26 cellular contexts compared by ENCODE assay signal in the genomic region with DNA sequence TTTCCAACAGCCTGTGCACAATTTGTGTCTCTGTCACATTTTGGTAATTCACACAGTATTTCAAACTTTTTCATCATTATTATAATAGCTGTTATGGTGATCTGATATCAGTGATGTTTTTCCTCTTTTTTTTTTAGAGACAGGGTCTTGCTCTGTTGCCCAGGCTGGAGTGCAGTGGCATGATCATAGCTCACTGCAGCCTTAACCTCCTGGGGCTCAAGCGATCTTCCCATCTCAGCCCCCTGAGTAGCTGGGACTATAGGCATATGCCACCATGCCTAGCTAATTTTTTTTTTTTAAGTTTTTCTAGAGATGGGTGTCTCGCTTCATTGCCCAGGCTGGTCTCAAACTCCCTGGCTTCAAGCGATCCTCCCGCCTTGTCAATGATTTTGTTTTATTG. TPM values are rescaled to one million over a fixed set of nuclear protein-coding genes. Genes with fewer than 3 reads are reported as not detected.
DNase-seq lines count a peak whose midpoint lies in the region; ATAC-seq, FAIRE-seq and TF ChIP-seq lines count a peak whose summit lies in the region.
"Had no signal": no experiment of that assay in that cellular context is flagged by ENCODE, and none has a peak within 500 bp of the region (broad histone marks: within the 10 kb centered on the region; RNA-seq: fewer than 3 reads in every experiment).

No MANE protein-coding gene starts in this region.

- no peaks in the 10 kb centered on the region for H4K20me1 ChIP-seq in HepG2 (ENCODE audit: insufficient read depth, low read length)
- H4K20me1 ChIP-seq in BLaER1, result peaks cover 85% of the 10 kb centered on the region
- H4K20me1 ChIP-seq in K562 (replicated peaks; ENCODE audit: control insufficient read depth, insufficient read depth, low read length), result peaks cover 15% of the 10 kb centered on the region

- BruUV-seq in HepG2 (replicated peaks; lab: Mats Ljungman, UMichigan) (no TSS peak), K562 (replicated peaks; lab: Mats Ljungman, UMichigan) (no TSS peak)

- H3K4me3 ChIP-seq in HepG2 (replicated peaks in 1 of 3; ENCODE audit: insufficient read depth in 1 of 3, low read depth in 2 of 3, low read length in 3 of 3), result no peak overlapping the region
- H3K4me3 ChIP-seq in right lobe of liver, result no peak overlapping the region
- H3K4me3 ChIP-seq in BLaER1, result no peak overlapping the region
- H3K4me3 ChIP-seq in SK-N-MC, result no peak overlapping the region
- H3K4me3 ChIP-seq in K562, result no peak overlapping the region
- H3K4me3 ChIP-seq in CD8-positive, alpha-beta memory T cell (ENCODE audit: low read length), result no peak overlapping the region
- H3K4me3 ChIP-seq: BLaER1 treated with 17β-estradiol and CSF1 and Interleukin-3, amounts not matched to agents 10 nM and 100 nM; GM12878 had no signal

- TF ChIP-seq CTCF in HepG2 (CRISPR knock-in tag; IDR thresholded peaks at IDR 0.05), result no peak
- no peak for TF ChIP-seq CTCF in right lobe of liver (IDR thresholded peaks at IDR 0.05)
- no peak for TF ChIP-seq CTCF in K562 (IDR thresholded peaks at IDR 0.05 in 2 of 3, conservative IDR thresholded peaks at IDR 0.05 in 1 of 3; ENCODE audit: insufficient read depth in 2 of 3, low read depth in 1 of 3, low read length in 3 of 3)

- 95% methylated on average over 4 of the region's 4 CpGs for WGBS in HepG2 (ENCODE audit: low lambda C conversion rate)
- WGBS in right lobe of liver (ENCODE audit: insufficient coverage, low coverage, low lambda C conversion rate, missing lambda C conversion rate), result 94% methylated on average over 4 of the region's 4 CpGs
- 90% methylated on average over 4 of the region's 4 CpGs for WGBS in K562 (ENCODE audit: insufficient coverage, low coverage, missing lambda C conversion rate)

- peak overlapping the region in 1 of 8 donors; percentile 70 for H3K27ac Mint-ChIP-seq in CD8-positive, alpha-beta memory T cell

- no peak for TF ChIP-seq RAD21 in HepG2 (CRISPR knock-in tag; IDR thresholded peaks at IDR 0.05)
- TF ChIP-seq RAD21 in K562 (CRISPR knock-in tag; conservative IDR thresholded peaks at IDR 0.05 in 1 of 2, IDR thresholded peaks at IDR 0.05 in 1 of 2), result no peak

- H3K9me3 ChIP-seq in HepG2 (ENCODE audit: low read length), result no peaks in the 10 kb centered on the region
- H3K9me3 ChIP-seq in right lobe of liver, result no peaks in the 10 kb centered on the region
- no peaks in the 10 kb centered on the region for H3K9me3 ChIP-seq in BLaER1
- H3K9me3 ChIP-seq in SK-N-MC (ENCODE audit: low read depth, low read length), result no peaks in the 10 kb centered on the region
- no peaks in the 10 kb centered on the region for H3K9me3 ChIP-seq in K562 (replicated peaks; ENCODE audit: control insufficient read depth, insufficient read depth, low read depth, low read length)
- no peaks in the 10 kb centered on the region for H3K9me3 ChIP-seq in CD8-positive, alpha-beta memory T cell (ENCODE audit: low read length)
- H3K9me3 ChIP-seq: BE2C; BLaER1 treated with 17β-estradiol and CSF1 and Interleukin-3, amounts not matched to agents 10 nM and 100 nM; Caco-2 had no signal

- no peak for ATAC-seq in HepG2
- ATAC-seq in right lobe of liver, result no peak
- no peak for ATAC-seq in K562
- ATAC-seq: GM12878 had no signal

- no peak for DNase-seq in HepG2 (ENCODE audit: low spot score)
- no peak for DNase-seq in right lobe of liver
- no peak for DNase-seq in SK-N-MC (ENCODE audit: low read depth, low spot score)
- DNase-seq in K562 (ENCODE audit: extremely low read depth in 1 of 4, low spot score in 3 of 4), result no peak
- no peak for DNase-seq in CD8-positive, alpha-beta memory T cell
- no peak for DNase-seq in G401 (ENCODE audit: low spot score)
- no peak for DNase-seq in 8988T
- DNase-seq: ACHN; BE2C; Caco-2; Calu3; CD4-positive, alpha-beta memory T cell; CD4-positive, CD25-positive, alpha-beta regulatory T cell; DMS79 treated with DMSO at 0.1 percent for 48 hours; GDM1 had no signal

- no peak overlapping the region for H3K27ac ChIP-seq in HepG2 (ENCODE audit: extremely low read length, insufficient read depth, low read length)
- H3K27ac ChIP-seq in right lobe of liver, result no peak overlapping the region
- H3K27ac ChIP-seq in BLaER1, result no peak overlapping the region
- 0 out of 2 replicates have a peak overlapping the region, but pooled peaks have one; percentile 31 for H3K27ac ChIP-seq in SK-N-MC
- H3K27ac ChIP-seq in K562 (ENCODE audit: extremely low read depth, low read depth, low read length), result no peak overlapping the region
- H3K27ac ChIP-seq in CD8-positive, alpha-beta memory T cell (ENCODE audit: low read depth, low read length), result no peak overlapping the region
- H3K27ac ChIP-seq: 22Rv1; BLaER1 treated with 17β-estradiol and CSF1 and Interleukin-3, amounts not matched to agents 10 nM and 100 nM had no signal

- H3K27me3 Mint-ChIP-seq in CD8-positive, alpha-beta memory T cell, result no peaks in the 10 kb centered on the region
- H3K27me3 Mint-ChIP-seq: CD4-positive, alpha-beta memory T cell had no signal

- FAIRE-seq in HepG2 (lab: Jason Lieb, UNC) (no peak), K562 (lab: Jason Lieb, UNC) (no peak)
- FAIRE-seq: A204.1, D721Med, GM12878, GM12892, GM18507 had no signal

- H3K27me3 ChIP-seq in HepG2 (ENCODE audit: control insufficient read depth in 1 of 2, insufficient read depth in 2 of 2, low read length in 2 of 2) (no peaks in the 10 kb centered on the region), right lobe of liver (no peaks in the 10 kb centered on the region), BLaER1 (no peaks in the 10 kb centered on the region), K562 (ENCODE audit: control insufficient read depth in 2 of 2, insufficient read depth in 2 of 2, low read length in 2 of 2) (no peaks in the 10 kb centered on the region)
- no peaks in the 10 kb centered on the region for H3K27me3 ChIP-seq in CD8-positive, alpha-beta memory T cell (ENCODE audit: insufficient read depth, low read length, poor library complexity, severe bottlenecking)
- H3K27me3 ChIP-seq: BE2C; BLaER1 treated with 17β-estradiol and CSF1 and Interleukin-3, amounts not matched to agents 10 nM and 100 nM had no signal

- peaks cover 0 to 13% (median 0%) of the 10 kb centered on the region in 3 donors for H3K36me3 Mint-ChIP-seq in CD8-positive, alpha-beta memory T cell
- H3K36me3 Mint-ChIP-seq: CD4-positive, CD25-positive, alpha-beta regulatory T cell had no signal

- CTCF ChIA-PET in HepG2 (lab: Yijun Ruan, JAX; ENCODE audit: low intra/inter-chr PET ratio, low total read pairs), result no interaction called here
- CTCF ChIA-PET in K562 (lab: Yijun Ruan, JAX; ENCODE audit: low intra/inter-chr PET ratio), result no interaction called here
- CTCF ChIA-PET in CD8-positive, alpha-beta memory T cell (lab: Charles Lee), result no interaction called here

- H3K4me3 Mint-ChIP-seq in CD8-positive, alpha-beta memory T cell, result peak overlapping the region in 1 of 7 donors; percentile 54
- H3K4me3 Mint-ChIP-seq: CD14-positive monocyte; CD4-positive, alpha-beta memory T cell had no signal

- no peak overlapping the region for H2AFZ ChIP-seq in HepG2 (ENCODE audit: low read length)
- H2AFZ ChIP-seq in K562 (ENCODE audit: low read depth, low read length), result no peak overlapping the region

- peaks cover 24 to 45% (median 27%) of the 10 kb centered on the region in 3 donors for H3K4me1 Mint-ChIP-seq in CD8-positive, alpha-beta memory T cell

- H3K79me2 ChIP-seq in HepG2 (ENCODE audit: insufficient read depth, low read length) (peaks cover 34% of the 10 kb centered on the region), K562 (ENCODE audit: control insufficient read depth, insufficient read depth, low read length) (peaks cover 36% of the 10 kb centered on the region)

- H3K9me1 ChIP-seq in K562 (ENCODE audit: control insufficient read depth, insufficient read depth, low read length), result no peaks in the 10 kb centered on the region

- in situ Hi-C loops in HepG2 (cut with HindIII; ENCODE audit: extremely low pct_ligation_motif_present, low pct_unique_long_range_greater_than_20kb) (no loop called here), K562 (cut with MboI) (no loop called here), G401 (cut with HindIII; ENCODE audit: low sequenced_read_pairs) (no loop called here)

- H3K36me3 ChIP-seq in HepG2 (replicated peaks in 1 of 2; ENCODE audit: control insufficient read depth in 1 of 2, insufficient read depth in 2 of 2, low read length in 2 of 2), result peaks cover 0 to 1% of the 10 kb centered on the region in 2 experiments; a peak in 2 of 5 replicates
- H3K36me3 ChIP-seq in right lobe of liver, result no peaks in the 10 kb centered on the region
- H3K36me3 ChIP-seq in BLaER1, result peaks cover 52% of the 10 kb centered on the region
- no peaks in the 10 kb centered on the region for H3K36me3 ChIP-seq in SK-N-MC (ENCODE audit: insufficient read depth, low read length)
- peaks cover 14% of the 10 kb centered on the region; the same call in 2 of the 3 replicates for H3K36me3 ChIP-seq in K562 (ENCODE audit: control insufficient read depth, insufficient read depth, low read length)
- no peaks in the 10 kb centered on the region for H3K36me3 ChIP-seq in CD8-positive, alpha-beta memory T cell (ENCODE audit: insufficient read depth, low read length)

- intact Hi-C loops in HepG2 (cut with micrococcal nuclease; ENCODE audit: unreplicated experiment) (no loop called here), right lobe of liver (cut with DNase I) (no loop called here), K562 (cut with micrococcal nuclease) (no loop called here)

- H3K9ac ChIP-seq in HepG2 (ENCODE audit: insufficient read depth, low read depth, low read length) (no peak overlapping the region), BLaER1 (no peak overlapping the region), SK-N-MC (ENCODE audit: insufficient read length) (no peak overlapping the region), K562 (ENCODE audit: insufficient read depth in 1 of 2, low read depth in 2 of 2, low read length in 2 of 2) (no peak overlapping the region)
- H3K9ac ChIP-seq: BLaER1 treated with 17β-estradiol and CSF1 and Interleukin-3, amounts not matched to agents 10 nM and 100 nM had no signal

- no peaks in the 10 kb centered on the region for H3K9me3 Mint-ChIP-seq in CD8-positive, alpha-beta memory T cell
- H3K9me3 Mint-ChIP-seq: CD4-positive, alpha-beta memory T cell; CD4-positive, CD25-positive, alpha-beta regulatory T cell had no signal

- H3K4me1 ChIP-seq in HepG2 (ENCODE audit: insufficient read depth, low read length) (peaks cover 56% of the 10 kb centered on the region), right lobe of liver (peaks cover 0 to 12% (median 0%) of the 10 kb centered on the region in 4 donors), BLaER1 (peaks cover 53% of the 10 kb centered on the region), K562 (replicated peaks in 1 of 2; ENCODE audit: control insufficient read depth in 2 of 2, insufficient read depth in 2 of 2, low read length in 2 of 2) (peaks cover 11 to 37% of the 10 kb centered on the region in 2 experiments)
- peaks cover 29% of the 10 kb centered on the region for H3K4me1 ChIP-seq in CD8-positive, alpha-beta memory T cell (ENCODE audit: insufficient read depth, low read length)
- H3K4me1 ChIP-seq: BE2C, Caco-2 had no signal

- no peak for TF ChIP-seq POLR2A in HepG2 (IDR thresholded peaks at IDR 0.05; ENCODE audit: insufficient read depth in 1 of 2, low read depth in 2 of 2, low read length in 2 of 2)
- no peak for TF ChIP-seq POLR2A in right lobe of liver (IDR thresholded peaks at IDR 0.05)
- no peak for TF ChIP-seq POLR2A in K562 (conservative IDR thresholded peaks at IDR 0.05)

- H3K4me2 ChIP-seq in HepG2 (ENCODE audit: low read depth, low read length) (no peak overlapping the region), BLaER1 (peak overlapping the region; percentile 49), K562 (ENCODE audit: insufficient read depth, low read length) (no peak overlapping the region)

- TF ChIP-seq EP300 in HepG2 (IDR thresholded peaks at IDR 0.05; ENCODE audit: low read depth in 2 of 2, low read length in 2 of 2) (no peak), HepG2 (CRISPR knock-in tag; IDR thresholded peaks at IDR 0.05; ENCODE audit: borderline replicate concordance) (no peak), K562 (IDR thresholded peaks at IDR 0.05; ENCODE audit: low read length) (no peak)

- POLR2A ChIA-PET in HepG2 (lab: Yijun Ruan, JAX) (interaction anchor here (0.6 to 1.0 kb wide), 2 partner anchors 16 to 76 kb away, joined by 3 to 4 read pairs; no protein-coding TSS in a partner anchor), K562 (lab: Yijun Ruan, JAX) (no interaction called here)
- POLR2A ChIA-PET in CD8-positive, alpha-beta memory T cell (lab: Charles Lee), result no interaction called here

RNA-seq across cellular contexts. Expression of a gene that starts 5.8 kb away (rescaled TPM):
- 7.0 and 7.6 TPM in 2 replicates for total RNA-seq in HepG2 (2016; rRNA removed; fragmentation: Illumina TruSeq; extraction: Trizol)
- 11.1 and 13.3 TPM in 2 replicates for total RNA-seq in HepG2 (2016; cell fraction: cytosol; rRNA removed; fragmentation: Illumina TruSeq; extraction: Trizol; ENCODE audit: low read depth)
- total RNA-seq in HepG2 (2016; cell fraction: insoluble cytoplasmic fraction; rRNA removed; fragmentation: Illumina TruSeq; extraction: Trizol), result 3.4 and 6.6 TPM in 2 replicates
- total RNA-seq in HepG2 (2016; cell fraction: membrane; rRNA removed; fragmentation: Illumina TruSeq; extraction: Trizol), result 12.9 and 14.4 TPM in 2 replicates
- 6.3 and 7.9 TPM in 2 replicates for total RNA-seq in HepG2 (2016; cell fraction: nucleus; rRNA removed; fragmentation: Illumina TruSeq; extraction: Trizol)
- polyA plus RNA-seq in HepG2 (2011; rRNA removed), result 11.4 and 12.2 TPM in 2 replicates
- polyA plus RNA-seq in HepG2 (2011; cell fraction: cytosol; rRNA removed), result 6.6 and 8.5 TPM in 2 replicates
- 17.6 and 21.6 TPM in 2 replicates for polyA plus RNA-seq in HepG2 (2011; cell fraction: nucleus; rRNA removed)
- 28.5 and 39.6 TPM in 2 replicates for polyA plus RNA-seq in HepG2 (2012)
- 7.9 and 8.8 TPM in 2 replicates for polyA plus RNA-seq in HepG2 (2016; cell fraction: cytosol; fragmentation: Illumina TruSeq; extraction: Trizol; ENCODE audit: low read depth)
- polyA plus RNA-seq in HepG2 (2016; cell fraction: insoluble cytoplasmic fraction; fragmentation: Illumina TruSeq; extraction: Trizol; ENCODE audit: low read depth), result 11.9 and 16.0 TPM in 2 replicates
- 16.7 and 21.8 TPM in 2 replicates for polyA plus RNA-seq in HepG2 (2016; cell fraction: membrane; fragmentation: Illumina TruSeq; extraction: Trizol; ENCODE audit: low read depth)
- polyA plus RNA-seq in HepG2 (2016; cell fraction: nucleus; fragmentation: Illumina TruSeq; extraction: Trizol; ENCODE audit: insufficient read depth, low read depth), result 15.8 and 17.0 TPM in 2 replicates
- 1.4 and 19.5 TPM in 2 replicates for polyA minus RNA-seq in HepG2 (2011; rRNA and poly(A)+ RNA removed; ENCODE audit: low replicate concordance)
- polyA minus RNA-seq in HepG2 (2011; cell fraction: cytosol; rRNA and poly(A)+ RNA removed), result 14.1 and 19.3 TPM in 2 replicates
- polyA minus RNA-seq in HepG2 (2011; cell fraction: nucleus; rRNA and poly(A)+ RNA removed), result 10.3 TPM in 2 replicates
- 10 to 100 TPM; 14.2 to 23.5 (median 17.5) TPM for total RNA-seq in right lobe of liver
- 37.2 and 76.7 TPM in 2 replicates for total RNA-seq in K562 (2011; cell fraction: chromatin; rRNA removed; ENCODE audit: low replicate concordance)
- total RNA-seq in K562 (2011; cell fraction: nucleolus; rRNA removed), result 24.3 TPM in 2 replicates
- 26.7 and 28.1 TPM in 2 replicates for total RNA-seq in K562 (2011; cell fraction: nucleoplasm; rRNA removed)
- 7.9 and 8.6 TPM in 2 replicates for total RNA-seq in K562 (2014; rRNA removed)
- 6.7 and 6.8 TPM in 2 replicates for total RNA-seq in K562 (2014; rRNA removed; fragmentation: Illumina TruSeq; extraction: Trizol)
- 4.2 and 5.2 TPM in 2 replicates for total RNA-seq in K562 (2015; rRNA removed; fragmentation: Illumina TruSeq; extraction: Trizol)
- 24.8 and 29.4 TPM in 2 replicates for total RNA-seq in K562 (2021)
- polyA plus RNA-seq in K562 (2011; rRNA removed), result 9.5 and 11.1 TPM in 2 replicates
- 4.4 and 6.2 TPM in 2 replicates for polyA plus RNA-seq in K562 (2011; cell fraction: cytosol; rRNA removed)
- 9.6 and 10.2 TPM in 2 replicates for polyA plus RNA-seq in K562 (2011; cell fraction: nucleus; rRNA removed)
- 15.2 and 27.5 TPM in 2 replicates for polyA plus RNA-seq in K562 (2012)
- polyA plus RNA-seq in K562 (2014; fragmentation: Illumina TruSeq; extraction: Trizol), result 18.4 and 24.5 TPM in 2 replicates
- polyA plus RNA-seq in K562 (2014; fragmentation: Nextera tagmentation; extraction: Ambion mirVana), result under 1 TPM; 0.52 to 0.96 TPM
- 7.4 and 12.7 TPM in 2 replicates for polyA plus RNA-seq in K562 (2014; rRNA removed)
- 16.3 and 17.7 TPM in 2 replicates for polyA minus RNA-seq in K562 (2011; rRNA and poly(A)+ RNA removed)
- 11.7 and 21.8 TPM in 2 replicates for polyA minus RNA-seq in K562 (2011; cell fraction: cytosol; rRNA and poly(A)+ RNA removed)
- polyA minus RNA-seq in K562 (2011; cell fraction: nucleus; rRNA and poly(A)+ RNA removed), result 5.0 and 5.4 TPM in 2 replicates
- total RNA-seq in CD8-positive, alpha-beta memory T cell, result 10 to 100 TPM; 20.2 to 21.2 TPM
- 2.6 TPM for polyA plus RNA-seq in CD8-positive, alpha-beta memory T cell
- total RNA-seq in G401 (2014; rRNA removed; shearing (Covaris generic)), result 19.2 and 23.6 TPM in 2 replicates

RNA-seq across cellular contexts. Expression of a gene that starts 11.6 kb away (rescaled TPM):
- total RNA-seq in HepG2 (2016; rRNA removed; fragmentation: Illumina TruSeq; extraction: Trizol) (not detected in 2 replicates), right lobe of liver (1 to 10 TPM; 1.8 to 6.9 (median 4.4) TPM), K562 (2014; rRNA removed) (12.3 and 13.3 TPM in 2 replicates), K562 (2014; rRNA removed; fragmentation: Illumina TruSeq; extraction: Trizol) (0.96 and 1.3 TPM in 2 replicates), K562 (2015; rRNA removed; fragmentation: Illumina TruSeq; extraction: Trizol) (2.0 and 2.1 TPM in 2 replicates), K562 (2021) (15.5 and 19.0 TPM in 2 replicates)
- total RNA-seq in HepG2 (2016; cell fraction: cytosol; rRNA removed; fragmentation: Illumina TruSeq; extraction: Trizol; ENCODE audit: low read depth), result not detected in 2 replicates
- total RNA-seq in HepG2 (2016; cell fraction: insoluble cytoplasmic fraction; rRNA removed; fragmentation: Illumina TruSeq; extraction: Trizol), result not detected in 2 replicates
- not detected in 2 replicates for total RNA-seq in HepG2 (2016; cell fraction: membrane; rRNA removed; fragmentation: Illumina TruSeq; extraction: Trizol)
- total RNA-seq in HepG2 (2016; cell fraction: nucleus; rRNA removed; fragmentation: Illumina TruSeq; extraction: Trizol), result not detected in 2 replicates
- polyA plus RNA-seq in HepG2 (2011; rRNA removed) (0.21 TPM in 1 of 2 replicates, not detected in the other), K562 (2011; rRNA removed) (3.1 and 6.0 TPM in 2 replicates), K562 (2014; fragmentation: Illumina TruSeq; extraction: Trizol) (2.4 and 7.8 TPM in 2 replicates), K562 (2014; fragmentation: Nextera tagmentation; extraction: Ambion mirVana) (under 1 TPM; 0.31 to 0.34 TPM), K562 (2014; rRNA removed) (6.1 and 6.7 TPM in 2 replicates)
- 0.04 and 0.07 TPM in 2 replicates for polyA plus RNA-seq in HepG2 (2011; cell fraction: cytosol; rRNA removed)
- 0.07 and 0.19 TPM in 2 replicates for polyA plus RNA-seq in HepG2 (2011; cell fraction: nucleus; rRNA removed)
- 0.07 TPM in 1 of 2 replicates, not detected in the other for polyA plus RNA-seq in HepG2 (2012)
- polyA plus RNA-seq in HepG2 (2016; cell fraction: cytosol; fragmentation: Illumina TruSeq; extraction: Trizol; ENCODE audit: low read depth), result not detected in 2 replicates
- polyA plus RNA-seq in HepG2 (2016; cell fraction: insoluble cytoplasmic fraction; fragmentation: Illumina TruSeq; extraction: Trizol; ENCODE audit: low read depth), result not detected in 2 replicates
- polyA plus RNA-seq in HepG2 (2016; cell fraction: membrane; fragmentation: Illumina TruSeq; extraction: Trizol; ENCODE audit: low read depth), result not detected in 2 replicates
- polyA plus RNA-seq in HepG2 (2016; cell fraction: nucleus; fragmentation: Illumina TruSeq; extraction: Trizol; ENCODE audit: insufficient read depth, low read depth), result not detected in 2 replicates
- polyA minus RNA-seq in HepG2 (2011; rRNA and poly(A)+ RNA removed; ENCODE audit: low replicate concordance), result 0.20 TPM in 1 of 2 replicates, not detected in the other
- not detected in 2 replicates for polyA minus RNA-seq in HepG2 (2011; cell fraction: cytosol; rRNA and poly(A)+ RNA removed)
- polyA minus RNA-seq in HepG2 (2011; cell fraction: nucleus; rRNA and poly(A)+ RNA removed), result not detected in 2 replicates
- 2.7 and 12.8 TPM in 2 replicates for total RNA-seq in K562 (2011; cell fraction: chromatin; rRNA removed; ENCODE audit: low replicate concordance)
- 14.5 and 16.8 TPM in 2 replicates for total RNA-seq in K562 (2011; cell fraction: nucleolus; rRNA removed)
- 5.2 and 5.7 TPM in 2 replicates for total RNA-seq in K562 (2011; cell fraction: nucleoplasm; rRNA removed)
- polyA plus RNA-seq in K562 (2011; cell fraction: cytosol; rRNA removed), result 4.1 and 21.2 TPM in 2 replicates
- polyA plus RNA-seq in K562 (2011; cell fraction: nucleus; rRNA removed), result 7.5 and 31.6 TPM in 2 replicates
- polyA plus RNA-seq in K562 (2012), result 14.4 and 19.7 TPM in 2 replicates
- 0.96 and 2.0 TPM in 2 replicates for polyA minus RNA-seq in K562 (2011; rRNA and poly(A)+ RNA removed)
- 10.7 and 11.2 TPM in 2 replicates for polyA minus RNA-seq in K562 (2011; cell fraction: cytosol; rRNA and poly(A)+ RNA removed)
- 4.7 and 8.8 TPM in 2 replicates for polyA minus RNA-seq in K562 (2011; cell fraction: nucleus; rRNA and poly(A)+ RNA removed)
- total RNA-seq in CD8-positive, alpha-beta memory T cell, result not detected
- polyA plus RNA-seq in CD8-positive, alpha-beta memory T cell, result not detected
- total RNA-seq in G401 (2014; rRNA removed; shearing (Covaris generic)), result not detected in 2 replicates
- total RNA-seq: A673; Caco-2; Calu3; CD4-positive, alpha-beta memory T cell; CD4-positive, CD25-positive, alpha-beta regulatory T cell; GM12878 had no signal
- polyA plus RNA-seq: AG04450; CD14-positive monocyte; CD4-positive, alpha-beta memory T cell; CD4-positive, CD25-positive, alpha-beta regulatory T cell; GM12878 had no signal
